Comparison of ENCODE assay signal across 2 cellular contexts in the genomic region with DNA sequence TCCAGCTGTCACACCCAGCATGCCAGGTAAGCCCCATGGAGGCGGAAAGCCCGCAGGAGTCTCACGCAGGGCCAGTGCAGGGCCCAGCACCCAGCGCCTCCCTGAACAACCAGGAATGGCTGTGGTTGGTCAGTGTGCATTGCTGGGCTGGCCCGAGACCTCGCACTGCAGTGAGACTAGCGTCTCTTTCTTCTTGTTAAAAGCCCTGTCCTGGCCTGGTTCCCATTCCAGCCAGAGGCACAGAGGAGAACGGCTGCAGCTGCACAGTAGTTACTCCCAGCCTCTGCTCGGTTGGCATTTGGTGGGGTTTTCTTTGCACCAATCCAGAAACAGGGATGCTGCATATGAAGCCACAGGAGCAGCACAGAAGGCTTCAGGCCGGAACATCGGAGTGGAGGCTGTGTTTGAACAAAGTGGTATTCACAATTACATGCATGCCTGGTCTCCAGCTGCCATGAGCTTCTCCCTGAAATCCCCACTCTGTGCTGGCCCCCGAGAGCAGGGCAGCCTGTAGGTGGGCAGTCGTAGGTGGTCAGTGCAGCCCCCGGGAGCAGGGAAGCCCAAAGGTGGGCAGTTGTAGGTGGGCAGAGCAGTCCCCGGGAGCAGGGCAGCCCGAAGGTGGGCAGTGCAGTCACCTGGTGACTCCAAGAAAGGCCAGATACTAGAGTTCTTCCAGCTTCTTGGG.
TF ChIP-seq lines count a peak whose summit lies in the region.

No MANE protein-coding gene starts in this region.

TF ChIP-seq in SK-N-SH, 30 proteins besides CTCF, POLR2A, EP300 and RAD21 (continued from another document):
- TF ChIP-seq, protein P1, sequence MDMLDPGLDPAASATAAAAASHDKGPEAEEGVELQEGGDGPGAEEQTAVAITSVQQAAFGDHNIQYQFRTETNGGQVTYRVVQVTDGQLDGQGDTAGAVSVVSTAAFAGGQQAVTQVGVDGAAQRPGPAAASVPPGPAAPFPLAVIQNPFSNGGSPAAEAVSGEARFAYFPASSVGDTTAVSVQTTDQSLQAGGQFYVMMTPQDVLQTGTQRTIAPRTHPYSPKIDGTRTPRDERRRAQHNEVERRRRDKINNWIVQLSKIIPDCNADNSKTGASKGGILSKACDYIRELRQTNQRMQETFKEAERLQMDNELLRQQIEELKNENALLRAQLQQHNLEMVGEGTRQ (IDR thresholded peaks at IDR 0.05; ENCODE audit: borderline replicate concordance, low read depth, low read length) = no peak
- TF ChIP-seq TAF1 (IDR thresholded peaks at IDR 0.05; ENCODE audit: borderline replicate concordance, low read depth, low read length) (no peak), SMC3 (IDR thresholded peaks at IDR 0.05; ENCODE audit: low read depth, low read length) (no peak), CHD2 (IDR thresholded peaks at IDR 0.05; ENCODE audit: low read length, partially characterized antibody) (no peak), TEAD4 (IDR thresholded peaks at IDR 0.05; ENCODE audit: borderline replicate concordance, insufficient read depth) (no peak), JUND (IDR thresholded peaks at IDR 0.05) (no peak), MEF2A (IDR thresholded peaks at IDR 0.05; ENCODE audit: borderline replicate concordance, low read depth) (no peak), NFIC (IDR thresholded peaks at IDR 0.05; ENCODE audit: borderline replicate concordance) (no peak)

TF ChIP-seq in SK-N-SH treated with all-trans-retinoic acid at 6 μM for 48 hours, 23 proteins besides CTCF, POLR2A, EP300 and RAD21 (continued from another document):
- no peak for TF ChIP-seq PPARA (CRISPR knock-in tag; IDR thresholded peaks at IDR 0.05; ENCODE audit: borderline replicate concordance)
- TF ChIP-seq, protein P2, sequence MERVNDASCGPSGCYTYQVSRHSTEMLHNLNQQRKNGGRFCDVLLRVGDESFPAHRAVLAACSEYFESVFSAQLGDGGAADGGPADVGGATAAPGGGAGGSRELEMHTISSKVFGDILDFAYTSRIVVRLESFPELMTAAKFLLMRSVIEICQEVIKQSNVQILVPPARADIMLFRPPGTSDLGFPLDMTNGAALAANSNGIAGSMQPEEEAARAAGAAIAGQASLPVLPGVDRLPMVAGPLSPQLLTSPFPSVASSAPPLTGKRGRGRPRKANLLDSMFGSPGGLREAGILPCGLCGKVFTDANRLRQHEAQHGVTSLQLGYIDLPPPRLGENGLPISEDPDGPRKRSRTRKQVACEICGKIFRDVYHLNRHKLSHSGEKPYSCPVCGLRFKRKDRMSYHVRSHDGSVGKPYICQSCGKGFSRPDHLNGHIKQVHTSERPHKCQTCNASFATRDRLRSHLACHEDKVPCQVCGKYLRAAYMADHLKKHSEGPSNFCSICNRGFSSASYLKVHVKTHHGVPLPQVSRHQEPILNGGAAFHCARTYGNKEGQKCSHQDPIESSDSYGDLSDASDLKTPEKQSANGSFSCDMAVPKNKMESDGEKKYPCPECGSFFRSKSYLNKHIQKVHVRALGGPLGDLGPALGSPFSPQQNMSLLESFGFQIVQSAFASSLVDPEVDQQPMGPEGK (CRISPR knock-in tag; IDR thresholded peaks at IDR 0.05; ENCODE audit: borderline replicate concordance) = no peak
- no peak for TF ChIP-seq GLIS3 (CRISPR knock-in tag; IDR thresholded peaks at IDR 0.05)
- TF ChIP-seq, protein P3, sequence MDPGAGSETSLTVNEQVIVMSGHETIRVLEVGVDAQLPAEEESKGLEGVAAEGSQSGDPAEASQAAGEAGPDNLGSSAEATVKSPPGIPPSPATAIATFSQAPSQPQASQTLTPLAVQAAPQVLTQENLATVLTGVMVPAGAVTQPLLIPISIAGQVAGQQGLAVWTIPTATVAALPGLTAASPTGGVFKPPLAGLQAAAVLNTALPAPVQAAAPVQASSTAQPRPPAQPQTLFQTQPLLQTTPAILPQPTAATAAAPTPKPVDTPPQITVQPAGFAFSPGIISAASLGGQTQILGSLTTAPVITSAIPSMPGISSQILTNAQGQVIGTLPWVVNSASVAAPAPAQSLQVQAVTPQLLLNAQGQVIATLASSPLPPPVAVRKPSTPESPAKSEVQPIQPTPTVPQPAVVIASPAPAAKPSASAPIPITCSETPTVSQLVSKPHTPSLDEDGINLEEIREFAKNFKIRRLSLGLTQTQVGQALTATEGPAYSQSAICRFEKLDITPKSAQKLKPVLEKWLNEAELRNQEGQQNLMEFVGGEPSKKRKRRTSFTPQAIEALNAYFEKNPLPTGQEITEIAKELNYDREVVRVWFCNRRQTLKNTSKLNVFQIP (CRISPR knock-in tag; IDR thresholded peaks at IDR 0.05; ENCODE audit: borderline replicate concordance, low read depth) = no peak
- TF ChIP-seq ARNTL (CRISPR knock-in tag; IDR thresholded peaks at IDR 0.05; ENCODE audit: borderline replicate concordance, low read depth) = no peak
- no peak for TF ChIP-seq ESRRG (CRISPR knock-in tag; IDR thresholded peaks at IDR 0.05)
